Comparison of ENCODE assay signal across 4 cellular contexts in the genomic region with DNA sequence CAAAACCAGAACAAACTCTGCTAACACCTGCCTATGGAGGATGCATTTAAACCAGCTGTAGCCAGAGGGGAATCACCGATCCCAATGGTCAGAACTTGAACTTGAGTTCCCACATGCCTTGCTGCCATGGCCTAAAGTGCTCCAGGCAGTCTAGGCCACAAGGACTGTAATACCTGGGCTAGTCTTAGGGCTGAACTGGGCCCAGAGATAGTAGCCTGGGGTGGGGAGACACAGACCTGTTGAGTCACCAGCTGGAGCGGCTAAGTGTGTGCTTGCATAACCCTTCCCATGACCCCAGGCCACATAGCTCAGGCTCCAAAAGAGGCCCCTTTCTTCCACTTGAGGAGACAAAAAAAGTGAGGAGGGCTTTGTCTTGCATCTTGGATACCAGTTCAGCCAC.
"Had no signal": no experiment of that assay in that cellular context is flagged by ENCODE, and none has a peak within 500 bp of the region (broad histone marks: within the 10 kb centered on the region; RNA-seq: fewer than 3 reads in every experiment).

No MANE protein-coding gene starts in this region.

- H3K4me1 Mint-ChIP-seq: GM23338, H9 had no signal

- H3K4me3 Mint-ChIP-seq: GM23338, H9 had no signal

- H2AFZ ChIP-seq: GM23338 had no signal

- H3K4me3 ChIP-seq: GM23338 had no signal

- H3K9me3 Mint-ChIP-seq: GM23338, H9 had no signal

- H3K4me2 ChIP-seq: GM23338 had no signal

- DNase-seq: H9, HCEC 1CT, IMR-90 had no signal

- H3K27ac Mint-ChIP-seq: GM23338, H9 had no signal

- ATAC-seq: GM23338 had no signal
